In genomic region chr1:155049651-155050559, GRCh38 we compare ENCODE assay signal across 8 cellular contexts. TPM values are rescaled to one million over a fixed set of nuclear protein-coding genes. Genes with fewer than 3 reads are reported as not detected.
DNase-seq lines count a peak whose midpoint lies in the region; ATAC-seq and TF ChIP-seq lines count a peak whose summit lies in the region.

No MANE protein-coding gene starts in this region.

- peaks cover 15% of the 10 kb centered on the region for H3K4me1 ChIP-seq in colonic mucosa

- DNase-seq in GM12865 (ENCODE audit: low read depth) (no peak), NCI-H69 (lab: John Stamatoyannopoulos, UW) (peak; percentile 53), colonic mucosa (no peak), nephron progenitor cell (no peak), retina (no peak), NCI-H128 (lab: John Stamatoyannopoulos, UW; ENCODE audit: unreplicated experiment) (no peak), NCI-H524 (lab: John Stamatoyannopoulos, UW) (no peak)

- H3K36me3 Mint-ChIP-seq in nephron progenitor cell (ENCODE audit: low read depth): no peaks in the 10 kb centered on the region

- intact Hi-C loops in colonic mucosa (cut with DNase I): no loop called here

- no peaks in the 10 kb centered on the region for H3K27me3 ChIP-seq in colonic mucosa

- H3K4me3 Mint-ChIP-seq in nephron progenitor cell: peak overlapping the region; percentile 82

- H3K27ac Mint-ChIP-seq in nephron progenitor cell: peak overlapping the region; percentile 29

- no peaks in the 10 kb centered on the region for H3K36me3 ChIP-seq in colonic mucosa

- peaks cover 60% of the 10 kb centered on the region for H3K4me1 Mint-ChIP-seq in nephron progenitor cell

- H3K27me3 Mint-ChIP-seq in nephron progenitor cell (ENCODE audit: low read depth, poor library complexity): peaks cover 11% of the 10 kb centered on the region

- H3K9ac ChIP-seq in colonic mucosa (ENCODE audit: low read depth in 2 of 2, low read length in 2 of 2): peak overlapping the region; percentile 76 to 92

- ATAC-seq in HG03097 (IDR thresholded peaks at IDR 0.05; ENCODE audit: low FRiP score, unreplicated experiment): no peak

- TF ChIP-seq CTCF in GM12865 (IDR thresholded peaks at IDR 0.05; ENCODE audit: insufficient read depth, low read depth, low read length, missing control alignments): no peak
- TF ChIP-seq CTCF in colonic mucosa (IDR thresholded peaks at IDR 0.05): no peak
- no peak for TF ChIP-seq CTCF in nephron progenitor cell (IDR thresholded peaks at IDR 0.05)

- H3K9me3 Mint-ChIP-seq in nephron progenitor cell: no peaks in the 10 kb centered on the region

- no peaks in the 10 kb centered on the region for H3K9me3 ChIP-seq in colonic mucosa

- H3K4me3 ChIP-seq in GM12865 (ENCODE audit: low read depth, low read length) (peak overlapping the region; percentile 76), colonic mucosa (peak overlapping the region; percentile 91)

- H3K27ac ChIP-seq in colonic mucosa: peak overlapping the region; percentile 99

RNA-seq across cellular contexts. Expression of gene ADAM15, which starts 1.2 kb away (rescaled TPM):
- total RNA-seq in colonic mucosa: 100 to 1,000 TPM; 101 to 228 TPM

RNA-seq across cellular contexts. Expression of gene EFNA4, which starts 13.6 kb away (rescaled TPM):
- total RNA-seq in colonic mucosa: 10 to 100 TPM; 26.1 to 27.2 TPM

RNA-seq across cellular contexts. Expression of gene DCST1, which starts 16.3 kb away (rescaled TPM):
- total RNA-seq in colonic mucosa: not detected

RNA-seq across cellular contexts. Expression of gene DCST2, which starts 16.3 kb away (rescaled TPM):
- total RNA-seq in colonic mucosa: 1 to 10 TPM; 1.7 to 1.9 TPM

RNA-seq across cellular contexts. Expression of gene EFNA3, which starts 28.7 kb away (rescaled TPM):
- total RNA-seq in colonic mucosa: 10 to 100 TPM; 12.7 to 21.4 TPM
